ENCODE assay signal across 11 cellular contexts in genomic region chr7:8214162-8214897, GRCh38. TPM values are rescaled to one million over a fixed set of nuclear protein-coding genes. Genes with fewer than 3 reads are reported as not detected.
DNase-seq lines count a peak whose midpoint lies in the region; ATAC-seq and TF ChIP-seq lines count a peak whose summit lies in the region.
"Had no signal": no experiment of that assay in that cellular context is flagged by ENCODE, and none has a peak within 500 bp of the region (broad histone marks: within the 10 kb centered on the region; RNA-seq: fewer than 3 reads in every experiment).

No MANE protein-coding gene starts in this region.

- H3K4me3 ChIP-seq in AG10803 (ENCODE audit: low read length) (no peak overlapping the region), IMR-90 (ENCODE audit: insufficient read depth, low read depth, low read length) (no peak overlapping the region), MM.1S (ENCODE audit: low read length) (no peak overlapping the region)

- H4K20me1 ChIP-seq in IMR-90 (ENCODE audit: insufficient read depth, low read length) (no peaks in the 10 kb centered on the region), MM.1S (ENCODE audit: insufficient read depth, low read length) (no peaks in the 10 kb centered on the region)

- no peak overlapping the region for H3K9ac ChIP-seq in IMR-90 (ENCODE audit: low read depth, low read length)
- no peak overlapping the region for H3K9ac ChIP-seq in MM.1S (ENCODE audit: low read length)

- DNase-seq in AG10803 (ENCODE audit: low read depth) (peak; percentile 56), IMR-90 (peak; percentile 9), amniotic epithelial cell (ENCODE audit: low read depth) (peak; percentile 93), medulla oblongata (ENCODE audit: extremely low spot score) (peak; percentile 22), MM.1S (no peak), pons (ENCODE audit: low spot score) (no peak)
- DNase-seq: CD8-positive, alpha-beta T cell; NCI-H1930 had no signal

- no peak overlapping the region for H4K5ac ChIP-seq in IMR-90 (ENCODE audit: low read depth, low read length)

- CTCF ChIA-PET in IMR-90 (lab: Yijun Ruan, JAX), result interaction anchor here (1.5 kb wide), 1 partner anchor 533 kb away, joined by 4 read pairs; no protein-coding TSS in a partner anchor

- H3K27ac ChIP-seq in IMR-90 (ENCODE audit: insufficient read depth, low read length) (no peak overlapping the region), MM.1S (ENCODE audit: low read length) (no peak overlapping the region)

- H3K27me3 Mint-ChIP-seq in stimulated activated memory B cell treated with anti-CD40 and anti-IgM and Interleukin-4, amounts not matched to agents 10 μg/mL and 1 μg/mL and 100 μg/mL, for 72 hours, result no peaks in the 10 kb centered on the region

- no peak overlapping the region for H4K91ac ChIP-seq in IMR-90 (ENCODE audit: insufficient read depth, low read depth, low read length)

- no peak overlapping the region for H3K23ac ChIP-seq in IMR-90 (ENCODE audit: low read depth, low read length)

- no peaks in the 10 kb centered on the region for H3K9me1 ChIP-seq in IMR-90 (ENCODE audit: insufficient read depth, low read length)

- H3K56ac ChIP-seq in IMR-90 (ENCODE audit: extremely low read depth, insufficient read depth, low read length), result no peak overlapping the region

- H3K9me3 Mint-ChIP-seq in stimulated activated memory B cell treated with anti-CD40 and anti-IgM and Interleukin-4, amounts not matched to agents 10 μg/mL and 1 μg/mL and 100 μg/mL, for 72 hours, result no peaks in the 10 kb centered on the region
- H3K9me3 Mint-ChIP-seq: CD8-positive, alpha-beta T cell; T-helper 1 cell treated with Interleukin-12 subunit alpha and Interleukin-12 subunit beta and Interleukin-4 antibody, amounts not matched to agents 30 μg/mL and 1 μg/mL, for 36 hours had no signal

- ATAC-seq in IMR-90 (ENCODE audit: low read depth) (no peak), HG03378 (IDR thresholded peaks at IDR 0.05; ENCODE audit: unreplicated experiment) (no peak)
- no peak for ATAC-seq in stimulated activated memory B cell treated with anti-CD40 and anti-IgM and Interleukin-4, amounts not matched to agents 10 μg/mL and 1 μg/mL and 100 μg/mL, for 72 hours
- ATAC-seq: CD8-positive, alpha-beta T cell had no signal

- dilution Hi-C loops in IMR-90 (cut with HindIII; ENCODE audit: low sequenced_read_pairs, unreplicated experiment), result no loop called here

- intact Hi-C loops in IMR-90 (cut with micrococcal nuclease), result no loop called here

- no peaks in the 10 kb centered on the region for H3F3A ChIP-seq in MM.1S (ENCODE audit: insufficient read depth, low read length)

- no peaks in the 10 kb centered on the region for H3K4me1 ChIP-seq in IMR-90 (ENCODE audit: control insufficient read depth, insufficient read depth, low read length)
- H3K4me1 ChIP-seq in MM.1S (ENCODE audit: low read length), result no peaks in the 10 kb centered on the region; the same call in 1 of the 2 replicates

- no peak overlapping the region for H2AK9ac ChIP-seq in IMR-90 (replicated peaks; ENCODE audit: low read depth, low read length, poor library complexity)

- no peak overlapping the region for H2BK15ac ChIP-seq in IMR-90 (ENCODE audit: low read depth, low read length)

- H3K36me3 Mint-ChIP-seq in stimulated activated memory B cell treated with anti-CD40 and anti-IgM and Interleukin-4, amounts not matched to agents 10 μg/mL and 1 μg/mL and 100 μg/mL, for 72 hours, result no peaks in the 10 kb centered on the region
- H3K36me3 Mint-ChIP-seq: CD8-positive, alpha-beta T cell had no signal

- no peak overlapping the region for H3K14ac ChIP-seq in IMR-90 (replicated peaks; ENCODE audit: low read depth, low read length)

- H3K9me2 ChIP-seq in MM.1S (replicated peaks; ENCODE audit: insufficient read depth, low read length), result no peaks in the 10 kb centered on the region

- TF ChIP-seq POLR2A in IMR-90 (IDR thresholded peaks at IDR 0.05; ENCODE audit: low read depth, low read length), result no peak

- H3K79me1 ChIP-seq in IMR-90 (ENCODE audit: low read depth in 1 of 2, low read length in 2 of 2), result no peaks in the 10 kb centered on the region

- TF ChIP-seq CTCF in AG10803 (conservative IDR thresholded peaks at IDR 0.05; ENCODE audit: low read length), result no peak
- TF ChIP-seq CTCF in IMR-90 (conservative IDR thresholded peaks at IDR 0.05; ENCODE audit: low read depth, low read length), result no peak
- TF ChIP-seq CTCF in MM.1S (IDR thresholded peaks at IDR 0.05; ENCODE audit: low read length), result no peak

- POLR2A ChIA-PET in IMR-90 (lab: Charles Lee; ENCODE audit: unreplicated experiment), result no interaction called here

- H3K79me2 ChIP-seq in MM.1S (ENCODE audit: low read length), result no peaks in the 10 kb centered on the region

- no peak overlapping the region for H2BK20ac ChIP-seq in IMR-90 (ENCODE audit: low read depth, low read length)

- 0% methylated on average over 2 of the region's 9 CpGs; no CpG with 5 or more reads in 1 of the 2 experiments for WGBS in IMR-90 (ENCODE audit: extremely low coverage in 2 of 2, insufficient read length in 1 of 2), 2 experiments

- H2AK5ac ChIP-seq in IMR-90 (ENCODE audit: low read depth, low read length), result no peak overlapping the region

- H3K4me3 Mint-ChIP-seq in stimulated activated memory B cell treated with anti-CD40 and anti-IgM and Interleukin-4, amounts not matched to agents 10 μg/mL and 1 μg/mL and 100 μg/mL, for 72 hours, result no peak overlapping the region
- H3K4me3 Mint-ChIP-seq: CD8-positive, alpha-beta T cell; T-helper 1 cell treated with Interleukin-12 subunit alpha and Interleukin-12 subunit beta and Interleukin-4 antibody, amounts not matched to agents 30 μg/mL and 1 μg/mL, for 36 hours had no signal

- H3K27me3 ChIP-seq in IMR-90 (ENCODE audit: control insufficient read depth, insufficient read depth, low read length), result no peaks in the 10 kb centered on the region
- H3K27me3 ChIP-seq in MM.1S (replicated peaks; ENCODE audit: insufficient read depth, low read length), result no peaks in the 10 kb centered on the region

- BruUV-seq in IMR-90 (replicated peaks; lab: Mats Ljungman, UMichigan), result no TSS peak

- H3K18ac ChIP-seq in IMR-90 (ENCODE audit: low read depth, low read length), result no peak overlapping the region

- H3K4ac ChIP-seq in IMR-90 (ENCODE audit: low read depth, low read length), result no peak overlapping the region

- no peaks in the 10 kb centered on the region for H3K9me3 ChIP-seq in IMR-90 (ENCODE audit: control insufficient read depth, insufficient read depth, low read length)
- no peaks in the 10 kb centered on the region for H3K9me3 ChIP-seq in MM.1S (replicated peaks; ENCODE audit: insufficient read depth, low read length)

- H2BK120ac ChIP-seq in IMR-90 (ENCODE audit: low read depth, low read length), result no peak overlapping the region

- TF ChIP-seq RAD21 in IMR-90 (IDR thresholded peaks at IDR 0.05; ENCODE audit: low read length), result no peak

- H3K4me1 Mint-ChIP-seq in stimulated activated memory B cell treated with anti-CD40 and anti-IgM and Interleukin-4, amounts not matched to agents 10 μg/mL and 1 μg/mL and 100 μg/mL, for 72 hours, result no peaks in the 10 kb centered on the region

- no peak overlapping the region for H2BK5ac ChIP-seq in IMR-90 (ENCODE audit: low read depth, low read length, poor library complexity, severe bottlenecking)

- H3K36me3 ChIP-seq in IMR-90 (ENCODE audit: control insufficient read depth, insufficient read depth, low read length) (no peaks in the 10 kb centered on the region), MM.1S (replicated peaks; ENCODE audit: insufficient read depth, low read length) (no peaks in the 10 kb centered on the region)

- H4K8ac ChIP-seq in IMR-90 (ENCODE audit: low read depth in 2 of 2, low read length in 2 of 2), result no peak overlapping the region

- in situ Hi-C loops in IMR-90 (cut with MboI; ENCODE audit: low sequenced_read_pairs), result loop anchor here (10.0 to 25.0 kb wide), 3 partner anchors 552 to 1102 kb away; no protein-coding TSS in a partner anchor

- H3K4me2 ChIP-seq in IMR-90 (ENCODE audit: low read depth, low read length), result no peak overlapping the region
- no peak overlapping the region for H3K4me2 ChIP-seq in MM.1S (ENCODE audit: low read depth, low read length)

- H3K27ac Mint-ChIP-seq in stimulated activated memory B cell treated with anti-CD40 and anti-IgM and Interleukin-4, amounts not matched to agents 10 μg/mL and 1 μg/mL and 100 μg/mL, for 72 hours, result no peak overlapping the region
- H3K27ac Mint-ChIP-seq: CD8-positive, alpha-beta T cell; T-helper 1 cell treated with Interleukin-12 subunit alpha and Interleukin-12 subunit beta and Interleukin-4 antibody, amounts not matched to agents 30 μg/mL and 1 μg/mL, for 36 hours had no signal

- H2AFZ ChIP-seq in IMR-90 (replicated peaks; ENCODE audit: low read length, poor library complexity) (no peak overlapping the region), MM.1S (ENCODE audit: low read length) (no peak overlapping the region)

TF ChIP-seq in IMR-90, 13 proteins besides CTCF, POLR2A, EP300 and RAD21 (continues in another document):
- TF ChIP-seq CEBPB (IDR thresholded peaks at IDR 0.05; ENCODE audit: low read depth, low read length), result no peak
- no peak for TF ChIP-seq MAZ (IDR thresholded peaks at IDR 0.05; ENCODE audit: borderline replicate concordance, low read depth, low read length)
- TF ChIP-seq MXI1 (IDR thresholded peaks at IDR 0.05; ENCODE audit: borderline replicate concordance, low read depth, low read length), result no peak
- no peak for TF ChIP-seq ELK1 (IDR thresholded peaks at IDR 0.05; ENCODE audit: borderline replicate concordance, low read depth, low read length)
- no peak for TF ChIP-seq MAFK (IDR thresholded peaks at IDR 0.05; ENCODE audit: low read depth, low read length)
- no peak for TF ChIP-seq RCOR1 (IDR thresholded peaks at IDR 0.05; ENCODE audit: insufficient replicate concordance, low read length)
- TF ChIP-seq USF2 (IDR thresholded peaks at IDR 0.05; ENCODE audit: low read depth, low read length), result no peak

RNA-seq across cellular contexts. Expression of gene ICA1, which starts 47.6 kb away (rescaled TPM):
- total RNA-seq in IMR-90 (2012; rRNA removed), result not detected in 2 replicates
- polyA plus RNA-seq in IMR-90 (2012; rRNA removed), result not detected in 2 replicates
- polyA plus RNA-seq in IMR-90 (2012; cell fraction: cytosol; rRNA removed), result not detected in 2 replicates
- polyA plus RNA-seq in IMR-90 (2012; cell fraction: nucleus; rRNA removed; ENCODE audit: low replicate concordance), result not detected in 2 replicates

Comparison
In these comparisons a context has a peak if more than half of its experiments do, and no peak if none do; other contexts are left out.
1. DNase-seq: peak in AG10803 (single experiment), IMR-90 (single experiment), amniotic epithelial cell (single experiment) and medulla oblongata (single experiment); none in MM.1S (single experiment) and pons (single experiment).